ENCODE assay signal across 15 cellular contexts in genomic region chr10:6114299-6114698, GRCh38. TPM values are rescaled to one million over a fixed set of nuclear protein-coding genes. Genes with fewer than 3 reads are reported as not detected.
DNase-seq lines count a peak whose midpoint lies in the region; ATAC-seq, FAIRE-seq and TF ChIP-seq lines count a peak whose summit lies in the region.
"Had no signal": no experiment of that assay in that cellular context is flagged by ENCODE, and none has a peak within 500 bp of the region (broad histone marks: within the 10 kb centered on the region; RNA-seq: fewer than 3 reads in every experiment).

No MANE protein-coding gene starts in this region.

- no peaks in the 10 kb centered on the region for H4K20me1 ChIP-seq in endothelial cell of umbilical vein (replicated peaks; ENCODE audit: control insufficient read depth, extremely low read depth, insufficient read depth, low read length)

- no peaks in the 10 kb centered on the region for H3K9me3 Mint-ChIP-seq in T-helper 2 cell treated with Interferon-gamma antibody and Interleukin-4, amounts not matched to agents 5 μg/mL and 100 μg/mL, for 36 hours
- H3K9me3 Mint-ChIP-seq in glutamatergic neuron (ENCODE audit: unreplicated experiment) (peaks cover 8% of the 10 kb centered on the region), WTC11 (no peaks in the 10 kb centered on the region)

- DNase-seq in heart left ventricle, result no peak
- DNase-seq in cardiac septum (ENCODE audit: low spot score), result no peak
- DNase-seq in T-helper 2 cell treated with Interferon-gamma antibody and Interleukin-4, amounts not matched to agents 5 μg/mL and 100 μg/mL, for 36 hours (ENCODE audit: low spot score), result no peak
- DNase-seq in endothelial cell of umbilical vein (ENCODE audit: low read depth, low spot score), result no peak
- no peak for DNase-seq in suprapubic skin (ENCODE audit: low spot score in 2 of 2)
- no peak for DNase-seq in glutamatergic neuron
- DNase-seq in WTC11 (ENCODE audit: low spot score), result no peak
- DNase-seq: effector CD4-positive, alpha-beta T cell; NCI-H1048; NCI-H510A treated with DMSO at 0.1 percent for 48 hours; retina; upper lobe of right lung had no signal

- peak overlapping the region; percentile 45 for H3K9ac ChIP-seq in endothelial cell of umbilical vein (replicated peaks; ENCODE audit: extremely low read depth, insufficient read depth, low read length)

- H3K36me3 ChIP-seq in heart left ventricle (peaks cover 0 to 79% (median 69%) of the 10 kb centered on the region in 9 donors), endothelial cell of umbilical vein (ENCODE audit: control insufficient read depth in 2 of 2, extremely low read depth in 1 of 2, insufficient read depth in 2 of 2, low read length in 2 of 2) (peaks cover 27 to 42% of the 10 kb centered on the region in 2 experiments), suprapubic skin (peaks cover 69% of the 10 kb centered on the region)

- no peak overlapping the region for H3K4me3 Mint-ChIP-seq in T-helper 2 cell treated with Interferon-gamma antibody and Interleukin-4, amounts not matched to agents 5 μg/mL and 100 μg/mL, for 36 hours
- H3K4me3 Mint-ChIP-seq in glutamatergic neuron (ENCODE audit: unreplicated experiment) (no peak overlapping the region), WTC11 (no peak overlapping the region)

- TF ChIP-seq CTCF in heart left ventricle (IDR thresholded peaks at IDR 0.05) (no peak), endothelial cell of umbilical vein (IDR thresholded peaks at IDR 0.05; ENCODE audit: extremely low read depth in 1 of 2, insufficient read depth in 1 of 2, low read depth in 1 of 2, low read length in 2 of 2) (no peak), suprapubic skin (IDR thresholded peaks at IDR 0.05) (no peak), glutamatergic neuron (IDR thresholded peaks at IDR 0.05; ENCODE audit: partially characterized antibody, unreplicated experiment) (no peak), WTC11 (IDR thresholded peaks at IDR 0.05) (no peak)

- H3K79me2 ChIP-seq in endothelial cell of umbilical vein (ENCODE audit: control insufficient read depth, insufficient read depth, low read length), result peaks cover 17% of the 10 kb centered on the region

- H3K27ac Mint-ChIP-seq in T-helper 2 cell treated with Interferon-gamma antibody and Interleukin-4, amounts not matched to agents 5 μg/mL and 100 μg/mL, for 36 hours, result peak overlapping the region; percentile 47
- H3K27ac Mint-ChIP-seq in glutamatergic neuron (ENCODE audit: unreplicated experiment) (no peak overlapping the region), WTC11 (no peak overlapping the region)

- CTCF ChIA-PET in endothelial cell of umbilical vein (lab: Charles Lee) (interaction anchor here (0.9 to 1.8 kb wide), 8 partner anchors 11 to 288 kb away, joined by 3 to 19 read pairs (median 4); partner anchors contain the start of gene PFKFB3), WTC11 (lab: Charles Lee) (no interaction called here)

- H3K27me3 ChIP-seq in heart left ventricle, result no peaks in the 10 kb centered on the region
- H3K27me3 ChIP-seq in endothelial cell of umbilical vein (ENCODE audit: control insufficient read depth in 2 of 2, insufficient read depth in 2 of 2, low read length in 2 of 2), result no peaks in the 10 kb centered on the region
- no peaks in the 10 kb centered on the region for H3K27me3 ChIP-seq in suprapubic skin
- H3K27me3 ChIP-seq: upper lobe of right lung had no signal

- peak overlapping the region; percentile 28 for H3K4me2 ChIP-seq in endothelial cell of umbilical vein (ENCODE audit: insufficient read depth, low read length)

- H3K4me1 ChIP-seq in heart left ventricle (peaks cover 0 to 48% (median 13%) of the 10 kb centered on the region in 12 donors), endothelial cell of umbilical vein (ENCODE audit: control insufficient read depth, extremely low read depth, insufficient read depth, low read length) (peaks cover 13% of the 10 kb centered on the region), suprapubic skin (peaks cover 17% of the 10 kb centered on the region)

- FAIRE-seq in endothelial cell of umbilical vein (lab: Jason Lieb, UNC), result no peak

- peaks cover 60% of the 10 kb centered on the region for H3K36me3 Mint-ChIP-seq in T-helper 2 cell treated with Interferon-gamma antibody and Interleukin-4, amounts not matched to agents 5 μg/mL and 100 μg/mL, for 36 hours (ENCODE audit: low read depth)
- no peaks in the 10 kb centered on the region for H3K36me3 Mint-ChIP-seq in glutamatergic neuron (ENCODE audit: unreplicated experiment)
- H3K36me3 Mint-ChIP-seq in WTC11, result peaks cover 66% of the 10 kb centered on the region

- H3K4me1 Mint-ChIP-seq in T-helper 2 cell treated with Interferon-gamma antibody and Interleukin-4, amounts not matched to agents 5 μg/mL and 100 μg/mL, for 36 hours (ENCODE audit: low read depth), result peaks cover 19% of the 10 kb centered on the region
- peaks cover 3% of the 10 kb centered on the region for H3K4me1 Mint-ChIP-seq in glutamatergic neuron (ENCODE audit: low read depth, unreplicated experiment)
- peaks cover 7% of the 10 kb centered on the region for H3K4me1 Mint-ChIP-seq in WTC11

- H3K27me3 Mint-ChIP-seq in T-helper 2 cell treated with Interferon-gamma antibody and Interleukin-4, amounts not matched to agents 5 μg/mL and 100 μg/mL, for 36 hours (ENCODE audit: low read depth), result no peaks in the 10 kb centered on the region
- peaks cover 2% of the 10 kb centered on the region for H3K27me3 Mint-ChIP-seq in glutamatergic neuron (ENCODE audit: unreplicated experiment)
- no peaks in the 10 kb centered on the region for H3K27me3 Mint-ChIP-seq in WTC11 (ENCODE audit: low read depth)

- H3K27ac ChIP-seq in heart left ventricle (peak overlapping the region in 11 of 12 donors; percentile 17 to 71 (median 57)), endothelial cell of umbilical vein (ENCODE audit: insufficient read depth, low read depth, low read length) (peak overlapping the region; percentile 74), suprapubic skin (peak overlapping the region; percentile 35)
- H3K27ac ChIP-seq: RWPE1, upper lobe of right lung, VCaP had no signal

- no TSS peak for BruUV-seq in endothelial cell of umbilical vein (replicated peaks; lab: Mats Ljungman, UMichigan)

- ATAC-seq in heart left ventricle (no peak), HG03039 (IDR thresholded peaks at IDR 0.05; ENCODE audit: unreplicated experiment) (no peak), WTC11 (no peak)
- ATAC-seq: upper lobe of right lung had no signal

- no peak overlapping the region for H2AFZ ChIP-seq in endothelial cell of umbilical vein (ENCODE audit: low read depth, low read length)

- intact Hi-C loops in heart left ventricle (cut with DNase I) (loop anchor here in 8 of 10 donors (5.0 kb wide), 4 partner anchors 33 to 288 kb away; partner anchors contain the start of gene PFKFB3 (in 4 of the 8)), cardiac septum (cut with DNase I) (loop anchor here (5.0 kb wide), 2 partner anchors 33 to 88 kb away; partner anchors contain the start of gene PFKFB3), endothelial cell of umbilical vein (cut with micrococcal nuclease) (loop anchor here (1.0 kb wide), 2 partner anchors 37 to 87 kb away; no protein-coding TSS in a partner anchor)

- no peak for TF ChIP-seq POLR2A in heart left ventricle (IDR thresholded peaks at IDR 0.05)
- TF ChIP-seq POLR2A in endothelial cell of umbilical vein (IDR thresholded peaks at IDR 0.05; ENCODE audit: low read depth, low read length), result no peak
- no peak for TF ChIP-seq POLR2A in suprapubic skin (IDR thresholded peaks at IDR 0.05)

- dilution Hi-C loops in endothelial cell of umbilical vein (cut with MboI; ENCODE audit: extremely low pct_ligation_motif_present, low sequenced_read_pairs), result no loop called here

- no peaks in the 10 kb centered on the region for H3K9me1 ChIP-seq in endothelial cell of umbilical vein (replicated peaks; ENCODE audit: control insufficient read depth, extremely low read depth, insufficient read depth, low read length)

- 86 to 91% (median 91%) methylated on average over 4 of the region's 4 CpGs for WGBS in heart left ventricle, 4 donors
- 92% methylated on average over 4 of the region's 4 CpGs for WGBS in suprapubic skin

- TF ChIP-seq EP300 in suprapubic skin (IDR thresholded peaks at IDR 0.05), result no peak

- H3K4me3 ChIP-seq in heart left ventricle (no peak overlapping the region), endothelial cell of umbilical vein (replicated peaks in 1 of 3; ENCODE audit: insufficient read depth in 1 of 3, low read depth in 1 of 3, low read length in 3 of 3) (no peak overlapping the region), suprapubic skin (no peak overlapping the region)
- H3K4me3 ChIP-seq: upper lobe of right lung had no signal

- H3K9me3 ChIP-seq in heart left ventricle, result no peaks in the 10 kb centered on the region
- no peaks in the 10 kb centered on the region for H3K9me3 ChIP-seq in endothelial cell of umbilical vein (replicated peaks; ENCODE audit: control insufficient read depth, insufficient read depth, low read length)
- no peaks in the 10 kb centered on the region for H3K9me3 ChIP-seq in suprapubic skin
- H3K9me3 ChIP-seq: upper lobe of right lung had no signal

- POLR2A ChIA-PET in endothelial cell of umbilical vein (lab: Charles Lee) (interaction anchor here (0.8 to 1.4 kb wide), 2 partner anchors 88 to 287 kb away, joined by 3 read pairs; partner anchors contain the start of gene PFKFB3), WTC11 (lab: Charles Lee) (no interaction called here)

RNA-seq across cellular contexts. Expression of gene RBM17, which starts 25.5 kb away (rescaled TPM):
- 10 to 100 TPM; 29.2 to 83.9 (median 60.2) TPM for total RNA-seq in heart left ventricle
- polyA plus RNA-seq in heart left ventricle, result 10 to 100 TPM; 60.6 to 61.1 TPM
- 70.1 TPM for total RNA-seq in cardiac septum
- 148 TPM in 2 replicates for total RNA-seq in endothelial cell of umbilical vein
- 15.5 and 23.1 TPM in 2 replicates for polyA plus RNA-seq in endothelial cell of umbilical vein
- polyA plus RNA-seq in endothelial cell of umbilical vein (2011; cell fraction: cytosol; rRNA removed), result 34.7 and 34.9 TPM in 2 replicates
- polyA plus RNA-seq in endothelial cell of umbilical vein (2011; cell fraction: nucleus; rRNA removed), result 158 and 189 TPM in 2 replicates
- 108 and 132 TPM in 2 replicates for polyA plus RNA-seq in endothelial cell of umbilical vein (2012)
- polyA minus RNA-seq in endothelial cell of umbilical vein, result 31.4 and 34.9 TPM in 2 replicates
- 12.5 TPM for polyA minus RNA-seq in endothelial cell of umbilical vein (2011; cell fraction: cytosol; rRNA and poly(A)+ RNA removed)
- 47.2 and 63.4 TPM in 2 replicates for polyA minus RNA-seq in endothelial cell of umbilical vein (2011; cell fraction: nucleus; rRNA and poly(A)+ RNA removed)
- total RNA-seq in suprapubic skin, result 10 to 100 TPM; 31.9 to 85.6 (median 42.9) TPM
- total RNA-seq in glutamatergic neuron (ENCODE audit: unreplicated experiment), result 171 TPM
- 117 to 160 TPM (median 118 TPM) in 3 replicates for total RNA-seq in WTC11 (2021)

RNA-seq across cellular contexts. Expression of gene IL2RA, which starts 52.1 kb away (rescaled TPM):
- total RNA-seq in heart left ventricle (10 to 100 TPM in 1 of 9 donors, 1 to 10 TPM in 4, under 1 TPM in 3, not detected in 1; 0.32 to 11.1 (median 1.3) TPM), cardiac septum (0.73 TPM), endothelial cell of umbilical vein (not detected in 2 replicates), suprapubic skin (under 1 TPM in 2 of 4 donors, not detected in 2; 0.21 to 0.70 TPM), glutamatergic neuron (ENCODE audit: unreplicated experiment) (not detected), WTC11 (2021) (0.31 to 0.41 TPM (median 0.32 TPM) in 3 replicates)
- polyA plus RNA-seq in heart left ventricle (under 1 TPM; 0.11 to 0.78 TPM), endothelial cell of umbilical vein (not detected in 2 replicates)
- polyA plus RNA-seq in endothelial cell of umbilical vein (2011; cell fraction: cytosol; rRNA removed), result not detected in 2 replicates
- polyA plus RNA-seq in endothelial cell of umbilical vein (2011; cell fraction: nucleus; rRNA removed), result not detected in 2 replicates
- polyA plus RNA-seq in endothelial cell of umbilical vein (2012), result not detected in 2 replicates
- polyA minus RNA-seq in endothelial cell of umbilical vein, result not detected in 2 replicates
- polyA minus RNA-seq in endothelial cell of umbilical vein (2011; cell fraction: cytosol; rRNA and poly(A)+ RNA removed), result not detected
- not detected in 2 replicates for polyA minus RNA-seq in endothelial cell of umbilical vein (2011; cell fraction: nucleus; rRNA and poly(A)+ RNA removed)
